33 cellular contexts compared by ENCODE assay signal in genomic region chr12:100360450-100360849, GRCh38. TPM values are rescaled to one million over a fixed set of nuclear protein-coding genes. Genes with fewer than 3 reads are reported as not detected.
"Had no signal": no experiment of that assay in that cellular context is flagged by ENCODE, and none has a peak within 500 bp of the region (broad histone marks: within the 10 kb centered on the region; RNA-seq: fewer than 3 reads in every experiment).

No MANE protein-coding gene starts in this region.

- H3K4me2 ChIP-seq: neural progenitor cell had no signal

- H3K27ac Mint-ChIP-seq: immature natural killer cell; naive B cell; natural killer cell; nephron progenitor cell; neural progenitor cell; stimulated activated memory B cell treated with anti-CD40 and anti-IgM and Interleukin-4, amounts not matched to agents 10 μg/mL and 1 μg/mL and 100 μg/mL, for 72 hours; stimulated activated naive CD8-positive, alpha-beta T cell treated with anti-CD3 and anti-CD28 coated beads, Interleukin-15, amount 100 ng/mL, for 72 hours had no signal

- H3K36me3 Mint-ChIP-seq: immature natural killer cell; naive B cell; natural killer cell; neural progenitor cell; stimulated activated memory B cell treated with anti-CD40 and anti-IgM and Interleukin-4, amounts not matched to agents 10 μg/mL and 1 μg/mL and 100 μg/mL, for 72 hours had no signal

- DNase-seq: hypothalamus; immature natural killer cell; lower lobe of right lung; mesenchymal stem cell; naive B cell; natural killer cell; nephron progenitor cell; occipital lobe; retina; right cardiac atrium; sigmoid colon; spleen; stimulated activated CD4-positive, alpha-beta T cell treated with anti-CD3 and anti-CD28 coated beads, Interleukin-2, amount 100 ng/mL, for 48 hours; stimulated activated CD4-positive, alpha-beta T cell treated with anti-CD3 and anti-CD28 coated beads, Interleukin-4, amount 100 ng/mL, for 4 hours; stimulated activated CD8-positive, alpha-beta memory T cell treated with anti-CD3 and anti-CD28 coated beads, Interleukin-4, amount 100 ng/mL, for 48 hours; stimulated activated naive CD4-positive, alpha-beta T cell treated with Interleukin-2 at 50 U/mL for 16 hours; stimulated activated naive CD8-positive, alpha-beta T cell treated with anti-CD3 and anti-CD28 coated beads, Interleukin-15, amount 100 ng/mL, for 72 hours; substantia nigra; upper lobe of left lung had no signal

- ATAC-seq: left lobe of liver; natural killer cell; right cardiac atrium; stimulated activated memory B cell treated with anti-CD40 and anti-IgM and Interleukin-4, amounts not matched to agents 10 μg/mL and 1 μg/mL and 100 μg/mL, for 72 hours; stimulated activated naive CD8-positive, alpha-beta T cell treated with anti-CD3 and anti-CD28 coated beads, Interleukin-15, amount 100 ng/mL, for 72 hours had no signal

- H3K4me1 Mint-ChIP-seq: immature natural killer cell; naive B cell; natural killer cell; stimulated activated memory B cell treated with anti-CD40 and anti-IgM and Interleukin-4, amounts not matched to agents 10 μg/mL and 1 μg/mL and 100 μg/mL, for 72 hours; stimulated activated naive CD8-positive, alpha-beta T cell treated with anti-CD3 and anti-CD28 coated beads, Interleukin-15, amount 100 ng/mL, for 72 hours had no signal

- H3K9ac ChIP-seq: neural progenitor cell, parathyroid adenoma had no signal

- H2AFZ ChIP-seq: parathyroid adenoma had no signal

- H3K9me3 Mint-ChIP-seq: immature natural killer cell; natural killer cell; nephron progenitor cell; neural progenitor cell; stimulated activated memory B cell treated with anti-CD40 and anti-IgM and Interleukin-4, amounts not matched to agents 10 μg/mL and 1 μg/mL and 100 μg/mL, for 72 hours; stimulated activated naive CD8-positive, alpha-beta T cell treated with anti-CD3 and anti-CD28 coated beads, Interleukin-15, amount 100 ng/mL, for 72 hours had no signal

- H3K4me3 Mint-ChIP-seq: immature natural killer cell; natural killer cell; nephron progenitor cell; neural progenitor cell; stimulated activated memory B cell treated with anti-CD40 and anti-IgM and Interleukin-4, amounts not matched to agents 10 μg/mL and 1 μg/mL and 100 μg/mL, for 72 hours; stimulated activated naive CD8-positive, alpha-beta T cell treated with anti-CD3 and anti-CD28 coated beads, Interleukin-15, amount 100 ng/mL, for 72 hours had no signal

- H3K4me1 ChIP-seq: lower lobe of right lung, parathyroid adenoma, sigmoid colon, spleen, vagina had no signal

- H3K79me2 ChIP-seq: parathyroid adenoma had no signal

- H3K27me3 ChIP-seq: neural progenitor cell, tibial nerve, vagina had no signal

- H3K4me3 ChIP-seq: lower lobe of right lung, neural progenitor cell, sigmoid colon, spleen, tibial nerve, upper lobe of left lung, vagina had no signal

- H3K27ac ChIP-seq: lower lobe of right lung, neural progenitor cell, neutrophil, parathyroid adenoma, sigmoid colon, spleen, tibial nerve, upper lobe of left lung, vagina had no signal

- FAIRE-seq: islet of Langerhans, small intestine had no signal

- H3K36me3 ChIP-seq: lower lobe of right lung, neural progenitor cell, neutrophil, sigmoid colon, spleen, tibial nerve, upper lobe of left lung, vagina had no signal

- H3K9me3 ChIP-seq: lower lobe of right lung, neutrophil, sigmoid colon, spleen, tibial nerve, upper lobe of left lung, vagina had no signal

RNA-seq across cellular contexts. Expression of gene SLC17A8, which starts 3.6 kb away (rescaled TPM):
- total RNA-seq: kidney epithelial cell, lower lobe of right lung, mammary epithelial cell, mononuclear cell, natural killer cell, osteocyte, posterior vena cava, sigmoid colon, tibial nerve, vagina had no signal
- polyA plus RNA-seq: immature natural killer cell, mammary epithelial cell had no signal
